In genomic region chr9:95044731-95045508, GRCh38 we compare ENCODE assay signal across 10 cellular contexts.
DNase-seq lines count a peak whose midpoint lies in the region; ATAC-seq, FAIRE-seq and TF ChIP-seq lines count a peak whose summit lies in the region.
"Had no signal": no experiment of that assay in that cellular context is flagged by ENCODE, and none has a peak within 500 bp of the region (broad histone marks: within the 10 kb centered on the region; RNA-seq: fewer than 3 reads in every experiment).

No MANE protein-coding gene starts in this region.

- no peaks in the 10 kb centered on the region; the same call in 1 of the 2 replicates for H4K20me1 ChIP-seq in K562 (replicated peaks; ENCODE audit: control insufficient read depth, insufficient read depth, low read length)

- in situ Hi-C loops in K562 (cut with MboI) = no loop called here

- H3K9me3 ChIP-seq in A549 (no peaks in the 10 kb centered on the region), K562 (replicated peaks; ENCODE audit: control insufficient read depth, insufficient read depth, low read depth, low read length) (no peaks in the 10 kb centered on the region), pancreas (no peaks in the 10 kb centered on the region), ovary (no peaks in the 10 kb centered on the region)

- H3K9ac ChIP-seq in K562 (ENCODE audit: insufficient read depth in 1 of 2, low read depth in 2 of 2, low read length in 2 of 2) = no peak overlapping the region

- H3K4me2 ChIP-seq in A549 (peak overlapping the region; percentile 93), K562 (ENCODE audit: insufficient read depth, low read length) (no peak overlapping the region)

- POLR2A ChIA-PET in A549 (lab: Yijun Ruan, JAX) = interaction anchor here (0.9 to 2.3 kb wide), 8 partner anchors 20 to 376 kb away, joined by 4 to 12 read pairs (median 6); no protein-coding TSS in a partner anchor
- POLR2A ChIA-PET in K562 (lab: Yijun Ruan, JAX) = interaction anchor here (0.8 to 1.5 kb wide), 2 partner anchors 8 to 19 kb away, joined by 3 read pairs; no protein-coding TSS in a partner anchor

- TF ChIP-seq POLR2A in A549 (IDR thresholded peaks at IDR 0.05; ENCODE audit: low read length) (no peak), K562 (conservative IDR thresholded peaks at IDR 0.05) (no peak), ovary (IDR thresholded peaks at IDR 0.05) (no peak)

- peak; percentile 83 for ATAC-seq in A549
- no peak for ATAC-seq in K562
- ATAC-seq in pancreas = peak; percentile 65 to 74 (median 68)

- DNase-seq in A549 (ENCODE audit: low read depth in 1 of 2, low spot score in 1 of 2) = peak; percentile 62 to 89
- DNase-seq in K562 (ENCODE audit: extremely low read depth in 1 of 4, low spot score in 3 of 4) = peak in 1 of 4 experiments; percentile 14
- DNase-seq in iPS DF 19.7 (ENCODE audit: low read depth, low spot score) = peak; percentile 75
- peak; percentile 86 to 91 (median 86) for DNase-seq in pancreas
- DNase-seq in hippocampal formation (lab: John Stamatoyannopoulos, UW) = no peak
- no peak for DNase-seq in KG1 (lab: John Stamatoyannopoulos, UW)
- no peak for DNase-seq in stimulated activated CD4-positive, alpha-beta T cell treated with anti-CD3 and anti-CD28 coated beads, Interleukin-1b, Interleukin-23, amount 100 ng/mL, for 48 hours
- DNase-seq in ovary = no peak
- DNase-seq: NCI-H2171; stimulated activated CD4-positive, alpha-beta T cell treated with anti-CD3 and anti-CD28 coated beads, Interleukin-15, amount 100 ng/mL, for 24 hours had no signal

- intact Hi-C loops in K562 (cut with micrococcal nuclease) (no loop called here), pancreas (cut with DNase I) (no loop called here), ovary (cut with DNase I) (no loop called here)

- peak overlapping the region; percentile 57 for H3K4me3 ChIP-seq in A549
- no peak overlapping the region for H3K4me3 ChIP-seq in K562
- H3K4me3 ChIP-seq in pancreas = peak overlapping the region in 3 of 4 donors; percentile 13 to 60 (median 37)
- no peak overlapping the region for H3K4me3 ChIP-seq in ovary

- WGBS in A549 (ENCODE audit: missing lambda C conversion rate) = 3% methylated on average over 32 of the region's 36 CpGs
- 77% methylated on average over 24 of the region's 36 CpGs for WGBS in K562 (ENCODE audit: insufficient coverage, low coverage, missing lambda C conversion rate)
- 32 to 40% methylated on average over 36 of the region's 36 CpGs for WGBS in pancreas, 2 donors
- 88 to 93% (median 88%) methylated on average over 36 of the region's 36 CpGs for WGBS in ovary, 3 donors

- BruUV-seq in K562 (replicated peaks; lab: Mats Ljungman, UMichigan) = no TSS peak

- H3K4me1 ChIP-seq in A549 (peaks cover 71% of the 10 kb centered on the region), K562 (replicated peaks in 1 of 2; ENCODE audit: control insufficient read depth in 2 of 2, insufficient read depth in 2 of 2, low read length in 2 of 2) (peaks cover under 1 to 13% of the 10 kb centered on the region in 2 experiments; a peak in 3 of 5 replicates), pancreas (peaks cover 37 to 45% (median 44%) of the 10 kb centered on the region in 3 donors), ovary (ENCODE audit: insufficient read depth) (peaks cover 12% of the 10 kb centered on the region)

- no peak for TF ChIP-seq EP300 in A549 (IDR thresholded peaks at IDR 0.05)
- TF ChIP-seq EP300 in K562 (IDR thresholded peaks at IDR 0.05; ENCODE audit: low read length) = no peak
- no peak for TF ChIP-seq EP300 in ovary (IDR thresholded peaks at IDR 0.05)

- TF ChIP-seq RAD21 in A549 (conservative IDR thresholded peaks at IDR 0.05 in 1 of 2, IDR thresholded peaks at IDR 0.05 in 1 of 2) (peak; percentile 70 to 73), K562 (CRISPR knock-in tag; conservative IDR thresholded peaks at IDR 0.05 in 1 of 2, IDR thresholded peaks at IDR 0.05 in 1 of 2) (no peak)

- H3K9me1 ChIP-seq in K562 (ENCODE audit: control insufficient read depth, insufficient read depth, low read length) = no peaks in the 10 kb centered on the region

- H3K36me3 ChIP-seq in K562 (ENCODE audit: control insufficient read depth, insufficient read depth, low read length) = 0 out of 3 replicates have a peak, but pooled peaks cover 2% of the 10 kb centered on the region
- no peaks in the 10 kb centered on the region for H3K36me3 ChIP-seq in pancreas
- H3K36me3 ChIP-seq in ovary = no peaks in the 10 kb centered on the region

- H3K79me2 ChIP-seq in K562 (ENCODE audit: control insufficient read depth, insufficient read depth, low read length) = no peaks in the 10 kb centered on the region

- no peak overlapping the region for H2AFZ ChIP-seq in K562 (ENCODE audit: low read depth, low read length)

- TF ChIP-seq CTCF in A549 (IDR thresholded peaks at IDR 0.05) (peak; percentile 60), K562 (IDR thresholded peaks at IDR 0.05 in 2 of 3, conservative IDR thresholded peaks at IDR 0.05 in 1 of 3; ENCODE audit: insufficient read depth in 2 of 3, low read depth in 1 of 3, low read length in 3 of 3) (peak; percentile 21 to 33 (median 23); a peak in 2 of 6 replicates), pancreas (IDR thresholded peaks at IDR 0.05) (peak; percentile 19 to 59 (median 42)), ovary (IDR thresholded peaks at IDR 0.05) (no peak)

- peak; percentile 39 for FAIRE-seq in A549 (lab: Jason Lieb, UNC)
- no peak for FAIRE-seq in K562 (lab: Jason Lieb, UNC)
- FAIRE-seq in pancreas (lab: Jason Lieb, UNC) = no peak

- CTCF ChIA-PET in A549 (lab: Yijun Ruan, JAX) = interaction anchor here (0.5 to 5.6 kb wide), 44 partner anchors 9 to 464 kb away, joined by 3 to 45 read pairs (median 4); no protein-coding TSS in a partner anchor
- CTCF ChIA-PET in K562 (lab: Yijun Ruan, JAX; ENCODE audit: low intra/inter-chr PET ratio) = no interaction called here

- no peaks in the 10 kb centered on the region for H3K27me3 ChIP-seq in K562 (ENCODE audit: control insufficient read depth in 2 of 2, insufficient read depth in 2 of 2, low read length in 2 of 2)
- no peaks in the 10 kb centered on the region for H3K27me3 ChIP-seq in pancreas
- H3K27me3 ChIP-seq in ovary = no peaks in the 10 kb centered on the region

- H3K27ac ChIP-seq in A549 (peak overlapping the region; percentile 84 to 89), K562 (ENCODE audit: extremely low read depth, low read depth, low read length) (no peak overlapping the region), pancreas (peak overlapping the region; percentile 61 to 89 (median 76)), ovary (no peak overlapping the region)

TF ChIP-seq in A549, 52 proteins besides CTCF, POLR2A, EP300 and RAD21 (continues in another document):
- TF ChIP-seq NFE2L2 (conservative IDR thresholded peaks at IDR 0.05; ENCODE audit: low read length) = no peak
- no peak for TF ChIP-seq NPAS2 (CRISPR knock-in tag; IDR thresholded peaks at IDR 0.05; ENCODE audit: borderline replicate concordance)
- no peak for TF ChIP-seq FOSL2 (IDR thresholded peaks at IDR 0.05)
- TF ChIP-seq FOSL2 (CRISPR knock-in tag; IDR thresholded peaks at IDR 0.05) = peak; percentile 21; the same call in 1 of the 2 replicates
- TF ChIP-seq ZNF302 (CRISPR knock-in tag; IDR thresholded peaks at IDR 0.05) = no peak
- TF ChIP-seq ZSCAN20 (CRISPR knock-in tag; IDR thresholded peaks at IDR 0.05) = no peak
- TF ChIP-seq KDM5A (IDR thresholded peaks at IDR 0.05) = no peak
- no peak for TF ChIP-seq CHD2 (IDR thresholded peaks at IDR 0.05; ENCODE audit: low read length, partially characterized antibody)
- TF ChIP-seq HMGXB4 (CRISPR knock-in tag; IDR thresholded peaks at IDR 0.05; ENCODE audit: borderline replicate concordance) = peak; percentile 53; the same call in 1 of the 2 replicates
- TF ChIP-seq CHD4 (IDR thresholded peaks at IDR 0.05; ENCODE audit: borderline replicate concordance) = no peak

TF ChIP-seq in K562, 482 proteins besides CTCF, POLR2A, EP300 and RAD21 (continues in another document):
- 0 out of 2 replicates have a peak, but pooled peaks have one; percentile 23 for TF ChIP-seq ESRRA (IDR thresholded peaks at IDR 0.05; ENCODE audit: borderline replicate concordance, low read depth)
- no peak for TF ChIP-seq E2F1 (CRISPR knock-in tag; IDR thresholded peaks at IDR 0.05)
- TF ChIP-seq ZBTB26 (CRISPR knock-in tag; IDR thresholded peaks at IDR 0.05) = no peak
- no peak for TF ChIP-seq ZNF224 (CRISPR knock-in tag; IDR thresholded peaks at IDR 0.05)
- TF ChIP-seq CREB5 (CRISPR knock-in tag; IDR thresholded peaks at IDR 0.05) = no peak
- TF ChIP-seq ARID2 (IDR thresholded peaks at IDR 0.05) = no peak

Comparison
In these comparisons a context has a peak if more than half of its experiments do, and no peak if none do; other contexts are left out.
1. DNase-seq: peak in A549 (2 of 2), iPS DF 19.7 (single experiment) and pancreas (6 of 6); none in hippocampal formation (0 of 2), KG1 (single experiment), stimulated activated CD4-positive, alpha-beta T cell treated with anti-CD3 and anti-CD28 coated beads, Interleukin-1b, Interleukin-23, amount 100 ng/mL, for 48 hours (single experiment) and ovary (0 of 5).
2. H3K27ac ChIP-seq: peak in A549 (2 of 2) and pancreas (4 of 4); none in K562 (single experiment) and ovary (0 of 2).
3. H3K4me3 ChIP-seq: peak in A549 (single experiment) and pancreas (3 of 4); none in K562 (single experiment) and ovary (single experiment).
4. CTCF ChIP-seq: peak in A549 (single experiment), K562 (3 of 3) and pancreas (4 of 4); none in ovary (0 of 3).
5. Of the 35 proteins assayed by ChIP-seq in both K562 and A549: peak only in K562: none; only in A549: HMGXB4, MAX, RAD21, RFX5, SMC3 and USF2; in both: CTCF and ESRRA; in neither: 25; mixed calls (peak in some experiments, not most) for 2.